Comparison of ENCODE assay signal across 23 cellular contexts in genomic region chr12:50638482-50638880, GRCh38.
"Had no signal": no experiment of that assay in that cellular context is flagged by ENCODE, and none has a peak within 500 bp of the region (broad histone marks: within the 10 kb centered on the region; RNA-seq: fewer than 3 reads in every experiment).

No MANE protein-coding gene starts in this region.

- H3K27ac Mint-ChIP-seq: dendritic cell treated with granulocyte-macrophage colony-stimulating factor and Interleukin-4, amounts not matched to agents 40 ng/mL and 50 ng/mL, for 4 days had no signal

- H3K9me3 Mint-ChIP-seq: activated CD4-positive, alpha-beta T cell treated with anti-CD3 and anti-CD28 coated beads, Interleukin-2, amount 10 ng/mL, durations not matched to agents 7 days and 5 days; activated CD8-positive, alpha-beta T cell treated with anti-CD3 and anti-CD28 coated beads for 36 hours; activated naive CD8-positive, alpha-beta T cell treated with anti-CD3 and anti-CD28 coated beads for 36 hours; dendritic cell treated with granulocyte-macrophage colony-stimulating factor and Interleukin-4, amounts not matched to agents 40 ng/mL and 50 ng/mL, for 4 days; immature natural killer cell; natural killer cell; WTC11 had no signal

- H3K27ac ChIP-seq: adrenal gland, body of pancreas, cardiac muscle cell, gastroesophageal sphincter, heart left ventricle, right atrium auricular region, suprapubic skin, tibial artery had no signal

- DNase-seq: activated CD4-positive, alpha-beta T cell treated with anti-CD3 and anti-CD28 coated beads for 1 hour; activated CD4-positive, alpha-beta T cell treated with anti-CD3 and anti-CD28 coated beads, Interleukin-2, amount 10 ng/mL, durations not matched to agents 7 days and 5 days; activated CD8-positive, alpha-beta T cell treated with anti-CD3 and anti-CD28 coated beads for 36 hours; activated naive CD4-positive, alpha-beta T cell treated with Interleukin-2 at 50 U/mL for 16 hours; activated naive CD8-positive, alpha-beta T cell treated with anti-CD3 and anti-CD28 coated beads for 36 hours; activated T-cell treated with anti-CD3 and anti-CD28 coated beads, Interleukin-2, amount 50 U/mL, for 48 hours; adrenal gland; aorta; body of pancreas; effector CD8-positive, alpha-beta T cell; heart left ventricle; kidney; natural killer cell; T-helper 17 cell; T1000; tibial artery had no signal

- H3K36me3 Mint-ChIP-seq: natural killer cell had no signal

- H3K4me1 ChIP-seq: tibial artery had no signal

- H3K4me3 Mint-ChIP-seq: activated CD4-positive, alpha-beta T cell treated with anti-CD3 and anti-CD28 coated beads, Interleukin-2, amount 10 ng/mL, durations not matched to agents 7 days and 5 days; activated CD8-positive, alpha-beta T cell treated with anti-CD3 and anti-CD28 coated beads for 36 hours; activated naive CD8-positive, alpha-beta T cell treated with anti-CD3 and anti-CD28 coated beads for 36 hours; dendritic cell treated with granulocyte-macrophage colony-stimulating factor and Interleukin-4, amounts not matched to agents 40 ng/mL and 50 ng/mL, for 4 days; immature natural killer cell; natural killer cell; T-helper 17 cell; WTC11 had no signal

- H3K36me3 ChIP-seq: cardiac muscle cell, right atrium auricular region had no signal

- H3K9me3 ChIP-seq: adrenal gland, body of pancreas, gastroesophageal sphincter, heart left ventricle, right atrium auricular region, suprapubic skin, tibial artery had no signal

- H3K27me3 Mint-ChIP-seq: activated CD4-positive, alpha-beta T cell treated with anti-CD3 and anti-CD28 coated beads, Interleukin-2, amount 10 ng/mL, durations not matched to agents 7 days and 5 days; activated CD8-positive, alpha-beta T cell treated with anti-CD3 and anti-CD28 coated beads for 36 hours; activated naive CD8-positive, alpha-beta T cell treated with anti-CD3 and anti-CD28 coated beads for 36 hours; dendritic cell treated with granulocyte-macrophage colony-stimulating factor and Interleukin-4, amounts not matched to agents 40 ng/mL and 50 ng/mL, for 4 days; T-helper 17 cell had no signal

- ATAC-seq: activated CD8-positive, alpha-beta T cell treated with anti-CD3 and anti-CD28 coated beads for 36 hours; body of pancreas; gastroesophageal sphincter; WTC11 had no signal

- H3K4me3 ChIP-seq: adrenal gland, body of pancreas, cardiac muscle cell, gastroesophageal sphincter, heart left ventricle, right atrium auricular region, suprapubic skin, tibial artery had no signal

- H3K27me3 ChIP-seq: adrenal gland, body of pancreas, cardiac muscle cell, gastroesophageal sphincter, heart left ventricle, right atrium auricular region, suprapubic skin, tibial artery had no signal
